18 cellular contexts compared by ENCODE assay signal in genomic region chr7:44386139-44386913, GRCh38.
DNase-seq lines count a peak whose midpoint lies in the region; ATAC-seq and TF ChIP-seq lines count a peak whose summit lies in the region.
"Had no signal": no experiment of that assay in that cellular context is flagged by ENCODE, and none has a peak within 500 bp of the region (broad histone marks: within the 10 kb centered on the region; RNA-seq: fewer than 3 reads in every experiment).

No MANE protein-coding gene starts in this region.

- ATAC-seq in activated T-cell treated with anti-CD3 and anti-CD28 coated beads, Interleukin-2, amount 50 U/mL, for 72 hours (replicated peaks in 1 of 2) = no peak
- ATAC-seq in thoracic aorta (ENCODE audit: insufficient number of reproducible peaks, low FRiP score, low read depth) = no peak
- ATAC-seq in GM21528 (IDR thresholded peaks at IDR 0.05; ENCODE audit: low FRiP score, unreplicated experiment) = no peak
- ATAC-seq: body of pancreas; heart left ventricle; stimulated activated naive CD8-positive, alpha-beta T cell treated with anti-CD3 and anti-CD28 coated beads, Interleukin-15, Interleukin-2, amounts not matched to agents 100 U/mL and 50 U/mL, for 24 hours had no signal

- no peaks in the 10 kb centered on the region for H3K4me1 Mint-ChIP-seq in activated T-cell treated with anti-CD3 and anti-CD28 coated beads, Interleukin-2, amount 50 U/mL, for 24 hours (ENCODE audit: low read depth)
- H3K4me1 Mint-ChIP-seq in activated T-cell treated with anti-CD3 and anti-CD28 coated beads, Interleukin-2, amount 50 U/mL, for 72 hours (ENCODE audit: low read depth) = no peaks in the 10 kb centered on the region

- peak overlapping the region; percentile 38 for H3K27ac Mint-ChIP-seq in activated T-cell treated with anti-CD3 and anti-CD28 coated beads, Interleukin-2, amount 50 U/mL, for 24 hours
- H3K27ac Mint-ChIP-seq in activated T-cell treated with anti-CD3 and anti-CD28 coated beads, Interleukin-2, amount 50 U/mL, for 72 hours = no peak overlapping the region
- H3K27ac Mint-ChIP-seq: activated T-helper 2 cell treated with anti-CD3 and anti-CD28 coated beads, Interferon-gamma antibody, Interleukin-2, Interleukin-4, amounts not matched to agents 10 μg/mL and 5 μg/mL and 100 μg/mL, durations not matched to agents 14 hours and 24 hours and 36 hours had no signal

- H3K9me3 ChIP-seq in thoracic aorta = no peaks in the 10 kb centered on the region
- H3K9me3 ChIP-seq: body of pancreas, heart left ventricle, Peyer's patch had no signal

- H3K36me3 Mint-ChIP-seq in activated T-cell treated with anti-CD3 and anti-CD28 coated beads, Interleukin-2, amount 50 U/mL, for 24 hours (ENCODE audit: low read depth) = peaks cover 91% of the 10 kb centered on the region
- H3K36me3 Mint-ChIP-seq in activated T-cell treated with anti-CD3 and anti-CD28 coated beads, Interleukin-2, amount 50 U/mL, for 72 hours (ENCODE audit: insufficient read depth in 2 of 2) = peaks cover 2 to 4% of the 10 kb centered on the region in 2 donors

- no peak for DNase-seq in activated T-cell treated with anti-CD3 and anti-CD28 coated beads, Interleukin-2, amount 50 U/mL, for 24 hours
- DNase-seq in activated T-cell treated with anti-CD3 and anti-CD28 coated beads, Interleukin-2, amount 50 U/mL, for 72 hours = no peak
- DNase-seq in astrocyte of the spinal cord (ENCODE audit: low read depth, low spot score) (peak; percentile 32), thoracic aorta (ENCODE audit: low spot score) (no peak), pons (ENCODE audit: low spot score) (no peak), NCI-H446 (lab: John Stamatoyannopoulos, UW) (no peak)
- DNase-seq: activated CD4-positive, alpha-beta T cell treated with anti-CD3 and anti-CD28 coated beads for 48 hours; body of pancreas; NCI-H1436; NCI-H510A treated with DMSO at 0.1 percent for 48 hours; Peyer's patch; stimulated activated naive CD8-positive, alpha-beta T cell treated with anti-CD3 and anti-CD28 coated beads, Interleukin-15, Interleukin-2, amounts not matched to agents 100 U/mL and 50 U/mL, for 24 hours; T-helper 2 cell had no signal

- no peaks in the 10 kb centered on the region for H3K9me3 Mint-ChIP-seq in activated T-cell treated with anti-CD3 and anti-CD28 coated beads, Interleukin-2, amount 50 U/mL, for 24 hours
- H3K9me3 Mint-ChIP-seq in activated T-cell treated with anti-CD3 and anti-CD28 coated beads, Interleukin-2, amount 50 U/mL, for 72 hours = no peaks in the 10 kb centered on the region
- H3K9me3 Mint-ChIP-seq: activated T-helper 2 cell treated with anti-CD3 and anti-CD28 coated beads, Interferon-gamma antibody, Interleukin-2, Interleukin-4, amounts not matched to agents 10 μg/mL and 5 μg/mL and 100 μg/mL, durations not matched to agents 14 hours and 24 hours and 36 hours; neural crest cell had no signal

- no peak overlapping the region for H3K4me3 ChIP-seq in astrocyte of the spinal cord (ENCODE audit: low read depth, low read length)
- H3K4me3 ChIP-seq in thoracic aorta = no peak overlapping the region
- H3K4me3 ChIP-seq: body of pancreas, heart left ventricle, Peyer's patch had no signal

- peaks cover 14% of the 10 kb centered on the region for H3K36me3 ChIP-seq in thoracic aorta

- no peaks in the 10 kb centered on the region for H3K27me3 ChIP-seq in layer of hippocampus (ENCODE audit: control insufficient read depth, insufficient read depth, low read length)
- H3K27me3 ChIP-seq in thoracic aorta (replicated peaks; ENCODE audit: insufficient read depth) = no peaks in the 10 kb centered on the region
- H3K27me3 ChIP-seq: body of pancreas, heart left ventricle, Peyer's patch had no signal

- no peak for TF ChIP-seq CTCF in astrocyte of the spinal cord (IDR thresholded peaks at IDR 0.05; ENCODE audit: low read depth, low read length)
- TF ChIP-seq CTCF in thoracic aorta (IDR thresholded peaks at IDR 0.05) = no peak

- no peaks in the 10 kb centered on the region for H3K27me3 Mint-ChIP-seq in activated T-cell treated with anti-CD3 and anti-CD28 coated beads, Interleukin-2, amount 50 U/mL, for 24 hours
- no peaks in the 10 kb centered on the region for H3K27me3 Mint-ChIP-seq in activated T-cell treated with anti-CD3 and anti-CD28 coated beads, Interleukin-2, amount 50 U/mL, for 72 hours (ENCODE audit: low read depth)

- peaks cover 29 to 69% of the 10 kb centered on the region in 2 donors for H3K4me1 ChIP-seq in thoracic aorta (ENCODE audit: control insufficient read depth in 1 of 2, low read depth in 2 of 2)
- H3K4me1 ChIP-seq: body of pancreas, Peyer's patch had no signal

- in situ Hi-C loops in astrocyte of the spinal cord (cut with HindIII; ENCODE audit: low sequenced_read_pairs) = no loop called here

- no peak overlapping the region for H3K4me3 Mint-ChIP-seq in activated T-cell treated with anti-CD3 and anti-CD28 coated beads, Interleukin-2, amount 50 U/mL, for 24 hours
- H3K4me3 Mint-ChIP-seq in activated T-cell treated with anti-CD3 and anti-CD28 coated beads, Interleukin-2, amount 50 U/mL, for 72 hours = no peak overlapping the region
- H3K4me3 Mint-ChIP-seq: neural crest cell had no signal

- H3K27ac ChIP-seq in layer of hippocampus (ENCODE audit: low read depth, low read length) (peak overlapping the region; percentile 58), thoracic aorta (peak overlapping the region; percentile 8 to 84)
- H3K27ac ChIP-seq: body of pancreas, heart left ventricle, Peyer's patch had no signal
